1 cellular context compared by ENCODE assay signal in genomic region chr1:15739745-15740144, GRCh38.
TF ChIP-seq lines count a peak whose summit lies in the region.

No MANE protein-coding gene starts in this region.

TF ChIP-seq in WTC11, 78 proteins besides CTCF, POLR2A, EP300 and RAD21 (continued from another document):
- TF ChIP-seq CREB1 (CRISPR knock-in tag; IDR thresholded peaks at IDR 0.05) (no peak), E2F5 (CRISPR knock-in tag; IDR thresholded peaks at IDR 0.05) (no peak), SMAD3 (CRISPR knock-in tag; IDR thresholded peaks at IDR 0.05; ENCODE audit: borderline replicate concordance) (no peak), ZNF263 (CRISPR knock-in tag; IDR thresholded peaks at IDR 0.05; ENCODE audit: low read depth) (no peak), E2F4 (CRISPR knock-in tag; IDR thresholded peaks at IDR 0.05; ENCODE audit: borderline replicate concordance, low read depth) (no peak), EMX1 (CRISPR knock-in tag; IDR thresholded peaks at IDR 0.05) (no peak), IRF1 (CRISPR knock-in tag; IDR thresholded peaks at IDR 0.05) (no peak), ZBTB21 (CRISPR knock-in tag; IDR thresholded peaks at IDR 0.05; ENCODE audit: borderline replicate concordance) (no peak), SP1 (CRISPR knock-in tag; conservative IDR thresholded peaks at IDR 0.05) (no peak), OVOL2 (CRISPR knock-in tag; IDR thresholded peaks at IDR 0.05; ENCODE audit: borderline replicate concordance) (no peak)
TF ChIP-seq in WTC11: peak in this region for 0.
